8 cellular contexts compared by ENCODE assay signal in genomic region chr4:139454111-139454600, GRCh38. TPM values are rescaled to one million over a fixed set of nuclear protein-coding genes. Genes with fewer than 3 reads are reported as not detected.
DNase-seq lines count a peak whose midpoint lies in the region; ATAC-seq, FAIRE-seq and TF ChIP-seq lines count a peak whose summit lies in the region.

RAB33B (plus strand) TSS chr4:139454121; CDS start chr4:139454196, 75 bp downstream.

- H3K4me1 ChIP-seq in Panc1 (ENCODE audit: control insufficient read depth, insufficient read depth, low read length) = peaks cover 19% of the 10 kb centered on the region
- peaks cover 31% of the 10 kb centered on the region for H3K4me1 ChIP-seq in mucosa of stomach (ENCODE audit: control insufficient read depth, insufficient read depth, low read length)

- intact Hi-C loops in Panc1 (cut with micrococcal nuclease; ENCODE audit: unreplicated experiment) = loop anchor here (10.0 kb wide), 1 partner anchor 81 kb away; no protein-coding TSS in a partner anchor

- DNase-seq in NCI-H82 (lab: John Stamatoyannopoulos, UW) (peak; percentile 53), NCI-H82 treated with DMSO at 0.1 percent for 48 hours (lab: John Stamatoyannopoulos, UW; ENCODE audit: unreplicated experiment) (no peak), HFFc6 (no peak), Panc1 (ENCODE audit: low read depth, low spot score) (peak; percentile 38), D721Med (ENCODE audit: insufficient read length, low spot score) (no peak)
- no peak for DNase-seq in effector memory CD8-positive, alpha-beta T cell
- no peak for DNase-seq in stimulated activated CD4-positive, alpha-beta T cell treated with anti-CD3 and anti-CD28 coated beads, Interleukin-12 subunit alpha, Interleukin-12 subunit beta, amount 100 ng/mL, for 4 hours

- peaks cover 10% of the 10 kb centered on the region for H3K36me3 ChIP-seq in Panc1 (ENCODE audit: control insufficient read depth, insufficient read depth, low read length)
- no peaks in the 10 kb centered on the region for H3K36me3 ChIP-seq in mucosa of stomach (ENCODE audit: control insufficient read depth, insufficient read depth, low read length)

- peak within 1 kb of the TSS; percentile 92 for H3K27ac ChIP-seq in Panc1 (ENCODE audit: low read length)

- H3K27me3 ChIP-seq in Panc1 (ENCODE audit: control insufficient read depth, insufficient read depth, low read length) (no peaks in the 10 kb centered on the region), mucosa of stomach (ENCODE audit: control insufficient read depth, insufficient read depth, low read length) (no peaks in the 10 kb centered on the region)

- CTCF ChIA-PET in Panc1 (lab: Charles Lee) = interaction anchor here (0.6 kb wide), 1 partner anchor 288 kb away, joined by 6 read pairs; no protein-coding TSS in a partner anchor

- H3K36me3 Mint-ChIP-seq in HFFc6 (ENCODE audit: low read depth) = no peaks in the 10 kb centered on the region
- peaks cover 26% of the 10 kb centered on the region for H3K36me3 Mint-ChIP-seq in effector memory CD8-positive, alpha-beta T cell (ENCODE audit: insufficient read depth)

- POLR2A ChIA-PET in Panc1 (lab: Charles Lee) = no interaction called here

- TF ChIP-seq CTCF in HFFc6 (IDR thresholded peaks at IDR 0.05) = no peak
- no peak for TF ChIP-seq CTCF in Panc1 (IDR thresholded peaks at IDR 0.05)
- no peak for TF ChIP-seq CTCF in D721Med (IDR thresholded peaks at IDR 0.05; ENCODE audit: insufficient read depth, missing control alignments)

- H3K9me3 ChIP-seq in Panc1 (ENCODE audit: control insufficient read depth, insufficient read depth, low read depth, low read length) (no peaks in the 10 kb centered on the region), mucosa of stomach (ENCODE audit: control insufficient read depth, low read length) (no peaks in the 10 kb centered on the region)

- peak within 1 kb of the TSS; percentile 98 for H3K27ac Mint-ChIP-seq in HFFc6
- H3K27ac Mint-ChIP-seq in effector memory CD8-positive, alpha-beta T cell = peak within 1 kb of the TSS; percentile 97 to 98

- H3K4me3 Mint-ChIP-seq in HFFc6 = peak within 1 kb of the TSS; percentile 98
- peak within 1 kb of the TSS; percentile 95 to 99 for H3K4me3 Mint-ChIP-seq in effector memory CD8-positive, alpha-beta T cell

- peak within 1 kb of the TSS; percentile 71 to 95 for H3K4me3 ChIP-seq in Panc1 (ENCODE audit: low read depth in 2 of 2, low read length in 2 of 2)
- peak within 1 kb of the TSS; percentile 94 for H3K4me3 ChIP-seq in mucosa of stomach (ENCODE audit: low read length)

- peaks cover 2% of the 10 kb centered on the region; the same call in 1 of the 2 replicates for H3K27me3 Mint-ChIP-seq in HFFc6 (ENCODE audit: insufficient read depth)
- H3K27me3 Mint-ChIP-seq in effector memory CD8-positive, alpha-beta T cell = no peaks in the 10 kb centered on the region

- H3K4me1 Mint-ChIP-seq in HFFc6 (ENCODE audit: low read depth) = peaks cover 61% of the 10 kb centered on the region
- H3K4me1 Mint-ChIP-seq in effector memory CD8-positive, alpha-beta T cell (ENCODE audit: low read depth in 2 of 2) = peaks cover 45 to 57% of the 10 kb centered on the region in 2 donors

- H3K9ac ChIP-seq in mucosa of stomach (ENCODE audit: low read length) = peak within 1 kb of the TSS; percentile 92

- FAIRE-seq in D721Med (lab: Jason Lieb, UNC) = no peak

- in situ Hi-C loops in Panc1 (cut with HindIII; ENCODE audit: low pct_unique_long_range_greater_than_20kb, low sequenced_read_pairs) = no loop called here

- peak; percentile 6; the same call in 1 of the 2 replicates for ATAC-seq in Panc1
- ATAC-seq in effector memory CD8-positive, alpha-beta T cell (replicated peaks) = no peak

- BruUV-seq in Panc1 (replicated peaks; lab: Mats Ljungman, UMichigan) = no TSS peak

- no peaks in the 10 kb centered on the region for H3K9me3 Mint-ChIP-seq in HFFc6
- no peaks in the 10 kb centered on the region for H3K9me3 Mint-ChIP-seq in effector memory CD8-positive, alpha-beta T cell

RNA-seq across cellular contexts. Expression of gene RAB33B, which starts in this region (rescaled TPM):
- 1 to 10 TPM; 3.7 to 5.6 (median 4.8) TPM for total RNA-seq in HFFc6 (2021; fragmentation: NEBNext Ultra II Directional; extraction: Animal tissue kit (Norgen Biotek cat#: 25700))
- 4.5 TPM for total RNA-seq in Panc1 (2021; ENCODE audit: unreplicated experiment)
- 3.9 TPM for polyA plus RNA-seq in Panc1 (2012; ENCODE audit: insufficient read length)

Comparison
In these comparisons a context has a peak if more than half of its experiments do, and no peak if none do; other contexts are left out.
1. DNase-seq: peak in NCI-H82 (single experiment) and Panc1 (single experiment); none in NCI-H82 treated with DMSO at 0.1 percent for 48 hours (single experiment), HFFc6 (single experiment), effector memory CD8-positive, alpha-beta T cell (0 of 3), D721Med (single experiment) and stimulated activated CD4-positive, alpha-beta T cell treated with anti-CD3 and anti-CD28 coated beads, Interleukin-12 subunit alpha, Interleukin-12 subunit beta, amount 100 ng/mL, for 4 hours (single experiment).